8 cellular contexts compared by ENCODE assay signal in genomic region chr16:74607310-74607966, GRCh38. TPM values are rescaled to one million over a fixed set of nuclear protein-coding genes. Genes with fewer than 3 reads are reported as not detected.
DNase-seq lines count a peak whose midpoint lies in the region; ATAC-seq and TF ChIP-seq lines count a peak whose summit lies in the region.

No MANE protein-coding gene starts in this region.

- TF ChIP-seq CTCF in AG04449 (IDR thresholded peaks at IDR 0.05; ENCODE audit: insufficient read depth, low read length, missing control alignments) (no peak), lower lobe of right lung (IDR thresholded peaks at IDR 0.05) (no peak), uterus (IDR thresholded peaks at IDR 0.05) (no peak)

- H3K27me3 ChIP-seq in adipocyte (replicated peaks; ENCODE audit: control insufficient read depth, insufficient read depth, low read length) (no peaks in the 10 kb centered on the region), lower lobe of right lung (ENCODE audit: low read depth) (no peaks in the 10 kb centered on the region), uterus (no peaks in the 10 kb centered on the region)

- CTCF ChIA-PET in AG04449 (lab: Yijun Ruan, JAX) = interaction anchor here (1.0 to 1.3 kb wide), 3 partner anchors 15 to 43 kb away, joined by 3 to 10 read pairs (median 3); no protein-coding TSS in a partner anchor

- DNase-seq in AG04449 (ENCODE audit: low read depth, low spot score) = no peak
- no peak for DNase-seq in adipocyte (ENCODE audit: low read depth)
- no peak for DNase-seq in lower lobe of right lung
- DNase-seq in uterus = no peak
- no peak for DNase-seq in Ammon's horn (ENCODE audit: low spot score)
- no peak for DNase-seq in NOMO-1 treated with DMSO at 0.1 percent for 48 hours (lab: John Stamatoyannopoulos, UW; ENCODE audit: unreplicated experiment)

- intact Hi-C loops in lower lobe of right lung (cut with DNase I) = no loop called here
- intact Hi-C loops in uterus (cut with DNase I; ENCODE audit: low total_unique reads) = no loop called here

- peak overlapping the region; percentile 90 for H3K4me3 ChIP-seq in AG04449 (ENCODE audit: low read depth, low read length)
- H3K4me3 ChIP-seq in adipocyte (ENCODE audit: low read length) = peak overlapping the region; percentile 86
- peak overlapping the region; percentile 100 for H3K4me3 ChIP-seq in lower lobe of right lung
- H3K4me3 ChIP-seq in uterus = peak overlapping the region; percentile 78 to 100

- peak overlapping the region; percentile 94 for H3K9ac ChIP-seq in adipocyte (ENCODE audit: low read length)

- no peak for TF ChIP-seq POLR2A in uterus (IDR thresholded peaks at IDR 0.05)

- ATAC-seq in GM18517 (IDR thresholded peaks at IDR 0.05; ENCODE audit: unreplicated experiment) = peak; percentile 34
- ATAC-seq in HG03342 (IDR thresholded peaks at IDR 0.05; ENCODE audit: unreplicated experiment) = peak; percentile 29
- peak; percentile 62 for ATAC-seq in lower lobe of right lung

- H3K27ac ChIP-seq in lower lobe of right lung = peak overlapping the region; percentile 98
- H3K27ac ChIP-seq in uterus = peak overlapping the region; percentile 93 to 98

- H3K9me3 ChIP-seq in adipocyte (ENCODE audit: control insufficient read depth, low read length) = no peaks in the 10 kb centered on the region
- no peaks in the 10 kb centered on the region for H3K9me3 ChIP-seq in lower lobe of right lung
- no peaks in the 10 kb centered on the region for H3K9me3 ChIP-seq in uterus

- H3K36me3 ChIP-seq in adipocyte (ENCODE audit: control insufficient read depth, insufficient read depth, low read length, severe bottlenecking) (no peaks in the 10 kb centered on the region), lower lobe of right lung (no peaks in the 10 kb centered on the region), uterus (no peaks in the 10 kb centered on the region)

- POLR2A ChIA-PET in AG04449 (lab: Yijun Ruan, JAX) = interaction anchor here (0.7 to 1.4 kb wide), 7 partner anchors 9 to 139 kb away, joined by 3 to 6 read pairs (median 4); no protein-coding TSS in a partner anchor

- H3K4me1 ChIP-seq in adipocyte (ENCODE audit: control insufficient read depth, insufficient read depth, low read length) (peaks cover 39% of the 10 kb centered on the region), lower lobe of right lung (peaks cover 41% of the 10 kb centered on the region), uterus (peaks cover 0 to 9% of the 10 kb centered on the region in 2 donors)

RNA-seq across cellular contexts. Expression of gene GLG1, which starts 0.5 kb away (rescaled TPM):
- total RNA-seq in lower lobe of right lung = 110 TPM
- total RNA-seq in uterus = 100 to 1,000 TPM in 2 of 4 donors, 10 to 100 TPM in 2; 53.0 to 272 (median 127) TPM

RNA-seq across cellular contexts. Expression of gene RFWD3, which starts 59.2 kb away (rescaled TPM):
- total RNA-seq in lower lobe of right lung (22.5 TPM), uterus (10 to 100 TPM in 3 of 4 donors, 1 to 10 TPM in 1; 3.6 to 27.6 (median 20.0) TPM)
